Comparison of ENCODE assay signal across 11 cellular contexts in genomic region chr5:39264528-39264927, GRCh38. TPM values are rescaled to one million over a fixed set of nuclear protein-coding genes. Genes with fewer than 3 reads are reported as not detected.
DNase-seq lines count a peak whose midpoint lies in the region; ATAC-seq and TF ChIP-seq lines count a peak whose summit lies in the region.
"Had no signal": no experiment of that assay in that cellular context is flagged by ENCODE, and none has a peak within 500 bp of the region (broad histone marks: within the 10 kb centered on the region; RNA-seq: fewer than 3 reads in every experiment).

No MANE protein-coding gene starts in this region.

- H3K36me3 ChIP-seq in vagina (no peaks in the 10 kb centered on the region), Peyer's patch (no peaks in the 10 kb centered on the region), mesenchymal stem cell (ENCODE audit: control insufficient read depth in 1 of 2, insufficient read depth in 2 of 2, low read depth in 1 of 2, low read length in 2 of 2) (no peaks in the 10 kb centered on the region)

- no peaks in the 10 kb centered on the region for H3K27me3 ChIP-seq in vagina
- no peaks in the 10 kb centered on the region for H3K27me3 ChIP-seq in Peyer's patch
- no peaks in the 10 kb centered on the region for H3K27me3 ChIP-seq in mesenchymal stem cell (ENCODE audit: control insufficient read depth in 1 of 2, insufficient read depth in 1 of 2, low read length in 2 of 2)
- H3K27me3 ChIP-seq: hepatocyte had no signal

- H3K4me1 Mint-ChIP-seq in activated T-helper 17 cell treated with anti-CD3 and anti-CD28 coated beads, Interleukin-2, amount 50 U/mL, for 72 hours, result peaks cover 7% of the 10 kb centered on the region
- H3K4me1 Mint-ChIP-seq: nephron had no signal

- H2BK12ac ChIP-seq in mesenchymal stem cell (ENCODE audit: low read length in 2 of 2), result no peak overlapping the region

- no peak overlapping the region for H3K4me3 Mint-ChIP-seq in activated T-helper 17 cell treated with anti-CD3 and anti-CD28 coated beads, Interleukin-2, amount 50 U/mL, for 72 hours
- H3K4me3 Mint-ChIP-seq: nephron had no signal

- H3K4me3 ChIP-seq in vagina, result no peak overlapping the region
- H3K4me3 ChIP-seq in Peyer's patch, result no peak overlapping the region
- H3K4me3 ChIP-seq in mesenchymal stem cell (ENCODE audit: insufficient read depth in 1 of 2, low read depth in 1 of 2, low read length in 2 of 2), result no peak overlapping the region
- H3K4me3 ChIP-seq: hepatocyte had no signal

- H2AFZ ChIP-seq in mesenchymal stem cell (ENCODE audit: low read depth, low read length), result no peak overlapping the region
- H2AFZ ChIP-seq: hepatocyte had no signal

- DNase-seq in vagina (ENCODE audit: extremely low spot score in 2 of 2) (no peak), Peyer's patch (no peak), GDM1 (lab: John Stamatoyannopoulos, UW) (no peak), mesenchymal stem cell (no peak)
- DNase-seq: DMS 273 treated with DMSO at 0.1 percent for 48 hours had no signal

- H3K23ac ChIP-seq in mesenchymal stem cell (ENCODE audit: low read length in 2 of 2), result no peak overlapping the region

- H3K27ac ChIP-seq in vagina (no peak overlapping the region), Peyer's patch (no peak overlapping the region), mesenchymal stem cell (ENCODE audit: low read length, poor library complexity, severe bottlenecking) (no peak overlapping the region)
- H3K27ac ChIP-seq: hepatocyte had no signal

- no peak overlapping the region for H3K18ac ChIP-seq in mesenchymal stem cell (ENCODE audit: low read depth in 1 of 2, low read length in 2 of 2)

- TF ChIP-seq POLR2A in GM18505 (IDR thresholded peaks at IDR 0.05; ENCODE audit: borderline replicate concordance, extremely low read depth, insufficient read depth, insufficient read length) (no peak), vagina (IDR thresholded peaks at IDR 0.05) (no peak), Peyer's patch (IDR thresholded peaks at IDR 0.05) (no peak)

- no peak overlapping the region for H2AK5ac ChIP-seq in mesenchymal stem cell (ENCODE audit: low read length, severe bottlenecking)

- no peak overlapping the region for H2BK15ac ChIP-seq in mesenchymal stem cell (ENCODE audit: low read depth, poor library complexity, severe bottlenecking)

- H4K91ac ChIP-seq in mesenchymal stem cell (ENCODE audit: low read length), result no peak overlapping the region

- 100% methylated on average over 1 of the region's 1 CpG for WGBS in mesenchymal stem cell

- no peak overlapping the region for H3K4me2 ChIP-seq in mesenchymal stem cell (ENCODE audit: low read length, poor library complexity, severe bottlenecking)
- H3K4me2 ChIP-seq: hepatocyte had no signal

- TF ChIP-seq CTCF in vagina (IDR thresholded peaks at IDR 0.05), result no peak
- TF ChIP-seq CTCF in Peyer's patch (IDR thresholded peaks at IDR 0.05), result no peak

- H3K9me3 ChIP-seq in vagina (no peaks in the 10 kb centered on the region), Peyer's patch (no peaks in the 10 kb centered on the region), mesenchymal stem cell (ENCODE audit: control insufficient read depth, low read length) (no peaks in the 10 kb centered on the region)

- no peaks in the 10 kb centered on the region for H3K36me3 Mint-ChIP-seq in activated T-helper 17 cell treated with anti-CD3 and anti-CD28 coated beads, Interleukin-2, amount 50 U/mL, for 72 hours (ENCODE audit: low read depth)

- no peaks in the 10 kb centered on the region for H3K27me3 Mint-ChIP-seq in activated T-helper 17 cell treated with anti-CD3 and anti-CD28 coated beads, Interleukin-2, amount 50 U/mL, for 72 hours

- no peak overlapping the region for H3K4ac ChIP-seq in mesenchymal stem cell (ENCODE audit: low read depth in 1 of 2, low read length in 2 of 2)

- no peaks in the 10 kb centered on the region for H3K9me3 Mint-ChIP-seq in activated T-helper 17 cell treated with anti-CD3 and anti-CD28 coated beads, Interleukin-2, amount 50 U/mL, for 72 hours
- H3K9me3 Mint-ChIP-seq: nephron had no signal

- H3K79me1 ChIP-seq in mesenchymal stem cell (replicated peaks; ENCODE audit: low read length, poor library complexity, severe bottlenecking), result no peaks in the 10 kb centered on the region

- H3K9ac ChIP-seq in mesenchymal stem cell (ENCODE audit: low read length), result no peak overlapping the region

- no peak overlapping the region for H2BK120ac ChIP-seq in mesenchymal stem cell (ENCODE audit: low read depth, low read length)

- no peak overlapping the region for H4K8ac ChIP-seq in mesenchymal stem cell (ENCODE audit: low read length)

- no peak overlapping the region for H2BK5ac ChIP-seq in mesenchymal stem cell (ENCODE audit: low read depth, low read length, poor library complexity, severe bottlenecking)

- no peaks in the 10 kb centered on the region for H3K4me1 ChIP-seq in vagina
- no peaks in the 10 kb centered on the region for H3K4me1 ChIP-seq in Peyer's patch
- no peaks in the 10 kb centered on the region for H3K4me1 ChIP-seq in mesenchymal stem cell (ENCODE audit: control insufficient read depth, insufficient read depth, low read depth, low read length)

- intact Hi-C loops in vagina (cut with DNase I), result no loop called here

- no peak overlapping the region for H3K27ac Mint-ChIP-seq in activated T-helper 17 cell treated with anti-CD3 and anti-CD28 coated beads, Interleukin-2, amount 50 U/mL, for 72 hours
- H3K27ac Mint-ChIP-seq: nephron had no signal

- ATAC-seq in GM18505 (IDR thresholded peaks at IDR 0.05; ENCODE audit: unreplicated experiment), result peak; percentile 93
- ATAC-seq in GM19468 (IDR thresholded peaks at IDR 0.05; ENCODE audit: extremely low read depth, unreplicated experiment), result peak; percentile 48
- peak; percentile 57 for ATAC-seq in HG03095 (IDR thresholded peaks at IDR 0.05; ENCODE audit: unreplicated experiment)
- peak; percentile 45 for ATAC-seq in activated T-helper 17 cell treated with anti-CD3 and anti-CD28 coated beads, Interleukin-2, amount 50 U/mL, for 72 hours (replicated peaks)

- H3K14ac ChIP-seq in mesenchymal stem cell (ENCODE audit: low read length in 2 of 2), result no peak overlapping the region

RNA-seq across cellular contexts. Expression of gene FYB1, which starts 45.2 kb away (rescaled TPM):
- 100 to 1,000 TPM in 1 of 2 donors, 10 to 100 TPM in 1; 95.7 to 153 TPM for total RNA-seq in activated T-helper 17 cell treated with anti-CD3 and anti-CD28 coated beads, Interleukin-2, amount 50 U/mL, for 72 hours
- total RNA-seq in vagina (10.8 TPM), Peyer's patch (100 to 1,000 TPM in 1 of 4 donors, 10 to 100 TPM in 3; 12.1 to 184 (median 17.6) TPM)
- 0.10 TPM for polyA plus RNA-seq in mesenchymal stem cell (2013, experiment 1 of 2)
- 0.04 TPM for polyA plus RNA-seq in mesenchymal stem cell (2013, experiment 2 of 2)
